In the genomic region with DNA sequence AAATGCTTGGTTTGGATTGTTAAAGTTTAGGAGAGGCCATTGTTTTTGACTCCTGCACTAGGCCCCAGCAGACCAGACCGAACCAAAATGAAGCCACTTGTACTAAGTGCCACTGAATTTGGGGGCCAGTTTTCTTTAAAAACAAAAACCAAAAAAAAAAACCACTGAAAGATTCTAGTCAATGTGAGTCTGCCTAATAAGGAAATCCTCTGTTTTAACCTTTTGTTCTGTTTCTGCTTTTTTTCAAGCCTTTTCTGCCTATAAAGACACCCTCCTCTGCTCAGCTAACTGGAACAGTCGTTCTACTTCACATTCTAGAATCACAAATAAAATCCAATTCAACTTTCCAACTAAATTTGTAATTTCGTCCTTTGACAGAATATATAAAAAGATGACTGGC, we compare ENCODE assay signal across 1 cellular context.
TF ChIP-seq lines count a peak whose summit lies in the region.

No MANE protein-coding gene starts in this region.

TF ChIP-seq in GM23338, 12 proteins besides CTCF, POLR2A, EP300 and RAD21 (continued from another document):
- TF ChIP-seq, protein P1, sequence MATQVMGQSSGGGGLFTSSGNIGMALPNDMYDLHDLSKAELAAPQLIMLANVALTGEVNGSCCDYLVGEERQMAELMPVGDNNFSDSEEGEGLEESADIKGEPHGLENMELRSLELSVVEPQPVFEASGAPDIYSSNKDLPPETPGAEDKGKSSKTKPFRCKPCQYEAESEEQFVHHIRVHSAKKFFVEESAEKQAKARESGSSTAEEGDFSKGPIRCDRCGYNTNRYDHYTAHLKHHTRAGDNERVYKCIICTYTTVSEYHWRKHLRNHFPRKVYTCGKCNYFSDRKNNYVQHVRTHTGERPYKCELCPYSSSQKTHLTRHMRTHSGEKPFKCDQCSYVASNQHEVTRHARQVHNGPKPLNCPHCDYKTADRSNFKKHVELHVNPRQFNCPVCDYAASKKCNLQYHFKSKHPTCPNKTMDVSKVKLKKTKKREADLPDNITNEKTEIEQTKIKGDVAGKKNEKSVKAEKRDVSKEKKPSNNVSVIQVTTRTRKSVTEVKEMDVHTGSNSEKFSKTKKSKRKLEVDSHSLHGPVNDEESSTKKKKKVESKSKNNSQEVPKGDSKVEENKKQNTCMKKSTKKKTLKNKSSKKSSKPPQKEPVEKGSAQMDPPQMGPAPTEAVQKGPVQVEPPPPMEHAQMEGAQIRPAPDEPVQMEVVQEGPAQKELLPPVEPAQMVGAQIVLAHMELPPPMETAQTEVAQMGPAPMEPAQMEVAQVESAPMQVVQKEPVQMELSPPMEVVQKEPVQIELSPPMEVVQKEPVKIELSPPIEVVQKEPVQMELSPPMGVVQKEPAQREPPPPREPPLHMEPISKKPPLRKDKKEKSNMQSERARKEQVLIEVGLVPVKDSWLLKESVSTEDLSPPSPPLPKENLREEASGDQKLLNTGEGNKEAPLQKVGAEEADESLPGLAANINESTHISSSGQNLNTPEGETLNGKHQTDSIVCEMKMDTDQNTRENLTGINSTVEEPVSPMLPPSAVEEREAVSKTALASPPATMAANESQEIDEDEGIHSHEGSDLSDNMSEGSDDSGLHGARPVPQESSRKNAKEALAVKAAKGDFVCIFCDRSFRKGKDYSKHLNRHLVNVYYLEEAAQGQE (IDR thresholded peaks at IDR 0.05; ENCODE audit: unreplicated experiment), result no peak
- no peak for TF ChIP-seq EZH2 (IDR thresholded peaks at IDR 0.05; ENCODE audit: low read depth, unreplicated experiment)
- TF ChIP-seq, protein P2, sequence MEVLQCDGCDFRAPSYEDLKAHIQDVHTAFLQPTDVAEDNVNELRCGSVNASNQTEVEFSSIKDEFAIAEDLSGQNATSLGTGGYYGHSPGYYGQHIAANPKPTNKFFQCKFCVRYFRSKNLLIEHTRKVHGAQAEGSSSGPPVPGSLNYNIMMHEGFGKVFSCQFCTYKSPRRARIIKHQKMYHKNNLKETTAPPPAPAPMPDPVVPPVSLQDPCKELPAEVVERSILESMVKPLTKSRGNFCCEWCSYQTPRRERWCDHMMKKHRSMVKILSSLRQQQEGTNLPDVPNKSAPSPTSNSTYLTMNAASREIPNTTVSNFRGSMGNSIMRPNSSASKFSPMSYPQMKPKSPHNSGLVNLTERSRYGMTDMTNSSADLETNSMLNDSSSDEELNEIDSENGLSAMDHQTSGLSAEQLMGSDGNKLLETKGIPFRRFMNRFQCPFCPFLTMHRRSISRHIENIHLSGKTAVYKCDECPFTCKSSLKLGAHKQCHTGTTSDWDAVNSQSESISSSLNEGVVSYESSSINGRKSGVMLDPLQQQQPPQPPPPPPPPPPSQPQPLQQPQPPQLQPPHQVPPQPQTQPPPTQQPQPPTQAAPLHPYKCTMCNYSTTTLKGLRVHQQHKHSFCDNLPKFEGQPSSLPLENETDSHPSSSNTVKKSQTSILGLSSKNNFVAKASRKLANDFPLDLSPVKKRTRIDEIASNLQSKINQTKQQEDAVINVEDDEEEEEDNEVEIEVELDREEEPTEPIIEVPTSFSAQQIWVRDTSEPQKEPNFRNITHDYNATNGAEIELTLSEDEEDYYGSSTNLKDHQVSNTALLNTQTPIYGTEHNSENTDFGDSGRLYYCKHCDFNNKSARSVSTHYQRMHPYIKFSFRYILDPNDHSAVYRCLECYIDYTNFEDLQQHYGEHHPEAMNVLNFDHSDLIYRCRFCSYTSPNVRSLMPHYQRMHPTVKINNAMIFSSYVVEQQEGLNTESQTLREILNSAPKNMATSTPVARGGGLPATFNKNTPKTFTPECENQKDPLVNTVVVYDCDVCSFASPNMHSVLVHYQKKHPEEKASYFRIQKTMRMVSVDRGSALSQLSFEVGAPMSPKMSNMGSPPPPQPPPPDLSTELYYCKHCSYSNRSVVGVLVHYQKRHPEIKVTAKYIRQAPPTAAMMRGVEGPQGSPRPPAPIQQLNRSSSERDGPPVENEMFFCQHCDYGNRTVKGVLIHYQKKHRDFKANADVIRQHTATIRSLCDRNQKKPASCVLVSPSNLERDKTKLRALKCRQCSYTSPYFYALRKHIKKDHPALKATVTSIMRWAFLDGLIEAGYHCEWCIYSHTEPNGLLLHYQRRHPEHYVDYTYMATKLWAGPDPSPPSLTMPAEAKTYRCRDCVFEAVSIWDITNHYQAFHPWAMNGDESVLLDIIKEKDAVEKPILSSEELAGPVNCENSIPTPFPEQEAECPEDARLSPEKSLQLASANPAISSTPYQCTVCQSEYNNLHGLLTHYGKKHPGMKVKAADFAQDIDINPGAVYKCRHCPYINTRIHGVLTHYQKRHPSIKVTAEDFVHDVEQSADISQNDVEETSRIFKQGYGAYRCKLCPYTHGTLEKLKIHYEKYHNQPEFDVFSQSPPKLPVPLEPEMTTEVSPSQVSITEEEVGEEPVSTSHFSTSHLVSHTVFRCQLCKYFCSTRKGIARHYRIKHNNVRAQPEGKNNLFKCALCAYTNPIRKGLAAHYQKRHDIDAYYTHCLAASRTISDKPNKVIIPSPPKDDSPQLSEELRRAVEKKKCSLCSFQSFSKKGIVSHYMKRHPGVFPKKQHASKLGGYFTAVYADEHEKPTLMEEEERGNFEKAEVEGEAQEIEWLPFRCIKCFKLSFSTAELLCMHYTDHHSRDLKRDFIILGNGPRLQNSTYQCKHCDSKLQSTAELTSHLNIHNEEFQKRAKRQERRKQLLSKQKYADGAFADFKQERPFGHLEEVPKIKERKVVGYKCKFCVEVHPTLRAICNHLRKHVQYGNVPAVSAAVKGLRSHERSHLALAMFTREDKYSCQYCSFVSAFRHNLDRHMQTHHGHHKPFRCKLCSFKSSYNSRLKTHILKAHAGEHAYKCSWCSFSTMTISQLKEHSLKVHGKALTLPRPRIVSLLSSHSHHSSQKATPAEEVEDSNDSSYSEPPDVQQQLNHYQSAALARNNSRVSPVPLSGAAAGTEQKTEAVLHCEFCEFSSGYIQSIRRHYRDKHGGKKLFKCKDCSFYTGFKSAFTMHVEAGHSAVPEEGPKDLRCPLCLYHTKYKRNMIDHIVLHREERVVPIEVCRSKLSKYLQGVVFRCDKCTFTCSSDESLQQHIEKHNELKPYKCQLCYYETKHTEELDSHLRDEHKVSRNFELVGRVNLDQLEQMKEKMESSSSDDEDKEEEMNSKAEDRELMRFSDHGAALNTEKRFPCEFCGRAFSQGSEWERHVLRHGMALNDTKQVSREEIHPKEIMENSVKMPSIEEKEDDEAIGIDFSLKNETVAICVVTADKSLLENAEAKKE (CRISPR knock-in tag; IDR thresholded peaks at IDR 0.05), result no peak
- no peak for TF ChIP-seq JUNB (IDR thresholded peaks at IDR 0.05; ENCODE audit: unreplicated experiment)
- TF ChIP-seq NANOG (IDR thresholded peaks at IDR 0.05; ENCODE audit: borderline replicate concordance), result no peak
- TF ChIP-seq EZH2phosphoT487 (IDR thresholded peaks at IDR 0.05; ENCODE audit: unreplicated experiment), result no peak
- no peak for TF ChIP-seq ZNF331 (CRISPR knock-in tag; IDR thresholded peaks at IDR 0.05; ENCODE audit: low read depth)
- TF ChIP-seq ZNF114 (CRISPR knock-in tag; IDR thresholded peaks at IDR 0.05), result no peak
- no peak for TF ChIP-seq POLR2AphosphoS5 (IDR thresholded peaks at IDR 0.05; ENCODE audit: low read depth)
